Comparison of ENCODE assay signal across 9 cellular contexts in genomic region chr6:78436335-78436734, GRCh38.
DNase-seq lines count a peak whose midpoint lies in the region; ATAC-seq, FAIRE-seq and TF ChIP-seq lines count a peak whose summit lies in the region.
"Had no signal": no experiment of that assay in that cellular context is flagged by ENCODE, and none has a peak within 500 bp of the region (broad histone marks: within the 10 kb centered on the region; RNA-seq: fewer than 3 reads in every experiment).

No MANE protein-coding gene starts in this region.

- H3K4me3 ChIP-seq in Loucy (ENCODE audit: low read length, poor library complexity, severe bottlenecking) (no peak overlapping the region), ovary (no peak overlapping the region)

- no peaks in the 10 kb centered on the region for H3K79me2 ChIP-seq in Loucy (ENCODE audit: insufficient read depth, low read length)

- H3K4me1 ChIP-seq in Loucy (ENCODE audit: insufficient read depth, low read length, poor library complexity, severe bottlenecking) (no peaks in the 10 kb centered on the region), ovary (ENCODE audit: insufficient read depth) (no peaks in the 10 kb centered on the region)

- no peaks in the 10 kb centered on the region for H4K20me1 ChIP-seq in Loucy (ENCODE audit: insufficient read depth, low read length, poor library complexity, severe bottlenecking)

- no peak for TF ChIP-seq EP300 in ovary (IDR thresholded peaks at IDR 0.05)

- H3K36me3 ChIP-seq in Loucy (ENCODE audit: insufficient read depth, low read length) = no peaks in the 10 kb centered on the region
- no peaks in the 10 kb centered on the region for H3K36me3 ChIP-seq in ovary

- H3F3A ChIP-seq in Loucy (ENCODE audit: low read depth) = no peaks in the 10 kb centered on the region

- no peak overlapping the region for H3K9ac ChIP-seq in Loucy (ENCODE audit: low read depth, low read length, poor library complexity, severe bottlenecking)

- TF ChIP-seq POLR2A in GM12892 (IDR thresholded peaks at IDR 0.05; ENCODE audit: low read depth, low read length) (no peak), ovary (IDR thresholded peaks at IDR 0.05) (no peak)

- H3K9me3 ChIP-seq in Loucy (ENCODE audit: insufficient read depth, low read depth, low read length) (no peaks in the 10 kb centered on the region), ovary (no peaks in the 10 kb centered on the region)

- FAIRE-seq in GM12892 (lab: Jason Lieb, UNC) = no peak
- FAIRE-seq: A204.1 had no signal

- no peak for ATAC-seq in GM21737 (IDR thresholded peaks at IDR 0.05; ENCODE audit: unreplicated experiment)

- H3K4me2 ChIP-seq in Loucy (ENCODE audit: low read depth, low read length, poor library complexity, severe bottlenecking) = no peak overlapping the region

- intact Hi-C loops in ovary (cut with DNase I) = no loop called here

- TF ChIP-seq CTCF in Loucy (conservative IDR thresholded peaks at IDR 0.05; ENCODE audit: low read length) (peak; percentile 19; the same call in 1 of the 2 replicates), ovary (IDR thresholded peaks at IDR 0.05) (no peak)

- DNase-seq in NCI-H1105 treated with DMSO at 0.1 percent for 48 hours (lab: John Stamatoyannopoulos, UW) = peak; percentile 15
- DNase-seq in NCI-H1105 (lab: John Stamatoyannopoulos, UW) = no peak
- peak; percentile 12 for DNase-seq in cerebellar cortex (ENCODE audit: low spot score)
- DNase-seq in renal cortical epithelial cell (ENCODE audit: low read depth) = peak; percentile 21
- DNase-seq in GM12892 (ENCODE audit: insufficient read length) = no peak
- no peak for DNase-seq in ovary

- no peaks in the 10 kb centered on the region for H3K27me3 ChIP-seq in Loucy (ENCODE audit: insufficient read depth, low read length, poor library complexity, severe bottlenecking)
- H3K27me3 ChIP-seq in ovary = no peaks in the 10 kb centered on the region

- no peaks in the 10 kb centered on the region for H3K9me2 ChIP-seq in Loucy (replicated peaks; ENCODE audit: low read depth, low read length)

- H3K27ac ChIP-seq in ovary = no peak overlapping the region

- H2AFZ ChIP-seq in Loucy (ENCODE audit: low read length) = no peak overlapping the region

Comparison
In these comparisons a context has a peak if more than half of its experiments do, and no peak if none do; other contexts are left out.
1. DNase-seq: peak in NCI-H1105 treated with DMSO at 0.1 percent for 48 hours (single experiment), cerebellar cortex (single experiment) and renal cortical epithelial cell (single experiment); none in NCI-H1105 (single experiment), GM12892 (single experiment) and ovary (0 of 5).